19 cellular contexts compared by ENCODE assay signal in the genomic region with DNA sequence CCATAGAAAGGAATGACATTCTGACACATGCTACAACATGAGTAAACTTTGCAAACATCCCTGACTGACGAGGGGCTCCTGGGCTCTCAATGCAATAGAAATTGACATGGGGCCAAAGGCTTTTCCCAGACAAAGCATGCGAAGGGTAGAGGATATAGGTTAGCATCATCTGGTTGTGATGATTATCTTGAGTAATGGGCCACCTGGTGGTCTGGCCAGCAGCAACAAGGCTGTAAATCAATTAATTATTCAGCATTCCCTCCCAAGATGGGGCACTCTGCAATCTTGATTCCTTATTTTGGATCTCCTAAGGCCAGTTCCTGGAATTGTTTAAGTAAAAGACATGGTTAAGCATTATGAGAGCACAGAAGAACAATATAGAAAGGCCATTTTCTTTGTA.
DNase-seq lines count a peak whose midpoint lies in the region; FAIRE-seq and TF ChIP-seq lines count a peak whose summit lies in the region.
"Had no signal": no experiment of that assay in that cellular context is flagged by ENCODE, and none has a peak within 500 bp of the region (broad histone marks: within the 10 kb centered on the region; RNA-seq: fewer than 3 reads in every experiment).

No MANE protein-coding gene starts in this region.

- H3K9me2 ChIP-seq in OCI-LY7 (ENCODE audit: insufficient read depth, low read length): no peaks in the 10 kb centered on the region

- CTCF ChIA-PET in OCI-LY7 (lab: Charles Lee; ENCODE audit: unreplicated experiment): no interaction called here

- H3K4me3 Mint-ChIP-seq in glutamatergic neuron (ENCODE audit: unreplicated experiment): no peak overlapping the region
- H3K4me3 Mint-ChIP-seq: activated naive CD8-positive, alpha-beta T cell; activated T-cell treated with anti-CD3 and anti-CD28 coated beads, Interleukin-2, amount 50 U/mL, for 72 hours; nephron progenitor cell; T-cell had no signal

- POLR2A ChIA-PET in OCI-LY7 (lab: Charles Lee): no interaction called here

- DNase-seq in D721Med (ENCODE audit: insufficient read length, low spot score): no peak
- DNase-seq in Jurkat, Clone E6-1 (ENCODE audit: low read depth, low spot score): peak; percentile 14
- DNase-seq in OCI-LY7 (ENCODE audit: low spot score): no peak
- peak; percentile 21 for DNase-seq in glutamatergic neuron
- no peak for DNase-seq in DMS114 treated with DMSO at 0.1 percent for 48 hours (lab: John Stamatoyannopoulos, UW; ENCODE audit: unreplicated experiment)
- DNase-seq in COR-L47 (lab: John Stamatoyannopoulos, UW): no peak
- DNase-seq in activated CD4-positive, alpha-beta T cell treated with anti-CD3 and anti-CD28 coated beads, Interleukin-2, amount 50 U/mL, for 4 hours: no peak
- no peak for DNase-seq in mesenteric fat pad (ENCODE audit: low spot score)
- DNase-seq: activated T-cell treated with anti-CD3 and anti-CD28 coated beads, Interleukin-2, amount 50 U/mL, for 72 hours; colonic mucosa; mesenchymal stem cell; nephron progenitor cell; RPMI8226; stimulated activated CD8-positive, alpha-beta memory T cell treated with anti-CD3 and anti-CD28 coated beads, Interleukin-4, amount 100 ng/mL, for 48 hours; substantia nigra; T-cell had no signal

- no peak overlapping the region for H3K27ac ChIP-seq in OCI-LY7 (ENCODE audit: low read depth, low read length, poor library complexity, severe bottlenecking)
- H3K27ac ChIP-seq: colonic mucosa, vagina had no signal

- no TSS peak for BruUV-seq in OCI-LY7 (replicated peaks; lab: Mats Ljungman, UMichigan)

- H3K36me3 ChIP-seq in OCI-LY7 (ENCODE audit: insufficient read depth, low read length): no peaks in the 10 kb centered on the region
- H3K36me3 ChIP-seq: colonic mucosa, vagina had no signal

- H3K4me1 Mint-ChIP-seq in glutamatergic neuron (ENCODE audit: low read depth, unreplicated experiment): peaks cover 7% of the 10 kb centered on the region
- H3K4me1 Mint-ChIP-seq: nephron progenitor cell had no signal

- TF ChIP-seq CTCF in D721Med (IDR thresholded peaks at IDR 0.05; ENCODE audit: insufficient read depth, missing control alignments): peak; percentile 47
- TF ChIP-seq CTCF in OCI-LY7 (conservative IDR thresholded peaks at IDR 0.05; ENCODE audit: low read length): peak; percentile 31
- TF ChIP-seq CTCF in glutamatergic neuron (IDR thresholded peaks at IDR 0.05; ENCODE audit: partially characterized antibody, unreplicated experiment): peak; percentile 58

- intact Hi-C loops in OCI-LY7 (cut with micrococcal nuclease; ENCODE audit: unreplicated experiment): loop anchor here (10.0 kb wide), 1 partner anchor 314 kb away; no protein-coding TSS in a partner anchor

- no peaks in the 10 kb centered on the region for H3K79me2 ChIP-seq in OCI-LY7 (ENCODE audit: insufficient read depth, low read depth, low read length)

- peaks cover under 1% of the 10 kb centered on the region for H3K27me3 Mint-ChIP-seq in glutamatergic neuron (ENCODE audit: unreplicated experiment)

- H3K36me3 Mint-ChIP-seq in glutamatergic neuron (ENCODE audit: unreplicated experiment): no peaks in the 10 kb centered on the region
- H3K36me3 Mint-ChIP-seq: T-cell had no signal

- H3K4me2 ChIP-seq in OCI-LY7 (ENCODE audit: low read length): no peak overlapping the region

- no peaks in the 10 kb centered on the region for H3K9me3 Mint-ChIP-seq in glutamatergic neuron (ENCODE audit: unreplicated experiment)

- H3K4me1 ChIP-seq in OCI-LY7 (ENCODE audit: insufficient read depth, low read length, poor library complexity, severe bottlenecking): no peaks in the 10 kb centered on the region
- H3K4me1 ChIP-seq: colonic mucosa, vagina had no signal

- no peak overlapping the region for H3K27ac Mint-ChIP-seq in glutamatergic neuron (ENCODE audit: unreplicated experiment)
- H3K27ac Mint-ChIP-seq: activated naive CD8-positive, alpha-beta T cell; activated T-cell treated with anti-CD3 and anti-CD28 coated beads, Interleukin-2, amount 50 U/mL, for 72 hours; nephron progenitor cell; T-cell had no signal

- no peak for FAIRE-seq in D721Med (lab: Jason Lieb, UNC)
- FAIRE-seq: G401.6 had no signal

- H2AFZ ChIP-seq in OCI-LY7 (ENCODE audit: low read length): no peak overlapping the region

- no peaks in the 10 kb centered on the region for H3K9me3 ChIP-seq in OCI-LY7 (ENCODE audit: low read length)
- H3K9me3 ChIP-seq: colonic mucosa, vagina had no signal

- no peak overlapping the region for H3K4me3 ChIP-seq in Jurkat, Clone E6-1 (ENCODE audit: low read length)
- no peak overlapping the region for H3K4me3 ChIP-seq in OCI-LY7 (ENCODE audit: low read depth, low read length, poor library complexity, severe bottlenecking)
- H3K4me3 ChIP-seq: colonic mucosa, vagina had no signal

- no peaks in the 10 kb centered on the region for H4K20me1 ChIP-seq in OCI-LY7 (ENCODE audit: insufficient read depth, low read length)

Comparison
In these comparisons a context has a peak if more than half of its experiments do, and no peak if none do; other contexts are left out.
1. DNase-seq: peak in Jurkat, Clone E6-1 (single experiment) and glutamatergic neuron (single experiment); none in D721Med (single experiment), OCI-LY7 (single experiment), DMS114 treated with DMSO at 0.1 percent for 48 hours (single experiment), COR-L47 (single experiment), activated CD4-positive, alpha-beta T cell treated with anti-CD3 and anti-CD28 coated beads, Interleukin-2, amount 50 U/mL, for 4 hours (0 of 2) and mesenteric fat pad (single experiment).
2. Peak in every context shown above with its lines, with median percentiles within 50 percentile points of each other: CTCF ChIP-seq.